ENCODE assay signal across 17 cellular contexts in genomic region chr2:64399521-64399920, GRCh38. TPM values are rescaled to one million over a fixed set of nuclear protein-coding genes. Genes with fewer than 3 reads are reported as not detected.
DNase-seq lines count a peak whose midpoint lies in the region; ATAC-seq and TF ChIP-seq lines count a peak whose summit lies in the region.
"Had no signal": no experiment of that assay in that cellular context is flagged by ENCODE, and none has a peak within 500 bp of the region (broad histone marks: within the 10 kb centered on the region; RNA-seq: fewer than 3 reads in every experiment).

No MANE protein-coding gene starts in this region.

- H3K36me3 ChIP-seq in IMR-90 (ENCODE audit: control insufficient read depth, insufficient read depth, low read length) (no peaks in the 10 kb centered on the region), parathyroid adenoma (ENCODE audit: control insufficient read depth, insufficient read depth, low read length) (no peaks in the 10 kb centered on the region)
- H3K36me3 ChIP-seq: BLaER1 had no signal

- H3K79me1 ChIP-seq in IMR-90 (ENCODE audit: low read depth in 1 of 2, low read length in 2 of 2) = no peaks in the 10 kb centered on the region

- H3K4me3 ChIP-seq in IMR-90 (ENCODE audit: insufficient read depth, low read depth, low read length) (no peak overlapping the region), parathyroid adenoma (ENCODE audit: low read depth, low read length) (no peak overlapping the region)
- H3K4me3 ChIP-seq: A549, BLaER1, GM12878 had no signal

- DNase-seq in IMR-90 (no peak), RWPE1 (ENCODE audit: low spot score) (no peak), nephron progenitor cell (no peak), NCI-H187 treated with DMSO at 0.1 percent for 48 hours (lab: John Stamatoyannopoulos, UW) (no peak)
- DNase-seq: AML-193; CD4-positive, CD25-positive, alpha-beta regulatory T cell; DMS79; HFFc6; KBM-7 had no signal

- H3K4me2 ChIP-seq in IMR-90 (ENCODE audit: low read depth, low read length) (no peak overlapping the region), parathyroid adenoma (ENCODE audit: low read length) (no peak overlapping the region)
- H3K4me2 ChIP-seq: BLaER1 had no signal

- H2AFZ ChIP-seq in IMR-90 (replicated peaks; ENCODE audit: low read length, poor library complexity) = peak overlapping the region; percentile 10
- peak overlapping the region; percentile 78 for H2AFZ ChIP-seq in parathyroid adenoma

- H3K9me3 Mint-ChIP-seq in nephron progenitor cell = no peaks in the 10 kb centered on the region
- H3K9me3 Mint-ChIP-seq: HFFc6 had no signal

- peaks cover 10% of the 10 kb centered on the region; the same call in 1 of the 2 replicates for H3K4me1 ChIP-seq in IMR-90 (ENCODE audit: control insufficient read depth, insufficient read depth, low read length)
- peaks cover 37% of the 10 kb centered on the region for H3K4me1 ChIP-seq in parathyroid adenoma

- H2BK20ac ChIP-seq in IMR-90 (ENCODE audit: low read depth, low read length) = no peak overlapping the region

- H3K18ac ChIP-seq in IMR-90 (ENCODE audit: low read depth, low read length) = no peak overlapping the region

- H3K4me1 Mint-ChIP-seq in nephron progenitor cell = peaks cover 64% of the 10 kb centered on the region
- H3K4me1 Mint-ChIP-seq: CD4-positive, CD25-positive, alpha-beta regulatory T cell had no signal

- H3K27ac ChIP-seq in IMR-90 (ENCODE audit: insufficient read depth, low read length) (no peak overlapping the region), RWPE1 (peak overlapping the region; percentile 48; the same call in 1 of the 2 replicates), parathyroid adenoma (no peak overlapping the region)
- H3K27ac ChIP-seq: BLaER1, HL-60 had no signal

- no peaks in the 10 kb centered on the region for H3K9me3 ChIP-seq in IMR-90 (ENCODE audit: control insufficient read depth, insufficient read depth, low read length)
- H3K9me3 ChIP-seq in parathyroid adenoma (ENCODE audit: control insufficient read depth, low read length) = no peaks in the 10 kb centered on the region
- H3K9me3 ChIP-seq: A549, BLaER1 had no signal

- TF ChIP-seq CTCF in IMR-90 (conservative IDR thresholded peaks at IDR 0.05; ENCODE audit: low read depth, low read length) (no peak), RWPE1 (conservative IDR thresholded peaks at IDR 0.05; ENCODE audit: low read depth) (no peak), nephron progenitor cell (IDR thresholded peaks at IDR 0.05) (no peak), parathyroid adenoma (IDR thresholded peaks at IDR 0.05) (no peak)

- no peak overlapping the region; the same call in 1 of the 2 replicates for H3K14ac ChIP-seq in IMR-90 (replicated peaks; ENCODE audit: low read depth, low read length)

- no peak overlapping the region for H2AK5ac ChIP-seq in IMR-90 (ENCODE audit: low read depth, low read length)

- POLR2A ChIA-PET in IMR-90 (lab: Charles Lee; ENCODE audit: unreplicated experiment) (no interaction called here), RWPE1 (lab: Yijun Ruan, JAX; ENCODE audit: low non-redundant PET) (no interaction called here)

- H3K79me2 ChIP-seq in parathyroid adenoma = no peaks in the 10 kb centered on the region

- peaks cover 9% of the 10 kb centered on the region for H3K27me3 ChIP-seq in IMR-90 (ENCODE audit: control insufficient read depth, insufficient read depth, low read length)
- no peaks in the 10 kb centered on the region for H3K27me3 ChIP-seq in parathyroid adenoma (ENCODE audit: control insufficient read depth, insufficient read depth, low read length)
- H3K27me3 ChIP-seq: BLaER1 had no signal

- H3K36me3 Mint-ChIP-seq in nephron progenitor cell (ENCODE audit: low read depth) = peaks cover 3% of the 10 kb centered on the region
- H3K36me3 Mint-ChIP-seq: CD4-positive, CD25-positive, alpha-beta regulatory T cell had no signal

- CTCF ChIA-PET in IMR-90 (lab: Yijun Ruan, JAX) = interaction anchor here (1.2 kb wide), 1 partner anchor 69 kb away, joined by 3 read pairs; no protein-coding TSS in a partner anchor
- CTCF ChIA-PET in RWPE1 (lab: Yijun Ruan, JAX) = interaction anchor here (2.2 kb wide), 1 partner anchor 69 kb away, joined by 8 read pairs; no protein-coding TSS in a partner anchor

- no peak overlapping the region for H2BK15ac ChIP-seq in IMR-90 (ENCODE audit: low read depth, low read length)

- dilution Hi-C loops in IMR-90 (cut with HindIII; ENCODE audit: low sequenced_read_pairs, unreplicated experiment) = no loop called here

- H3K9me1 ChIP-seq in IMR-90 (ENCODE audit: insufficient read depth, low read length) = no peaks in the 10 kb centered on the region

- H3K9ac ChIP-seq in IMR-90 (ENCODE audit: low read depth, low read length) (no peak overlapping the region), parathyroid adenoma (no peak overlapping the region)
- H3K9ac ChIP-seq: BLaER1 had no signal

- WGBS in IMR-90 (ENCODE audit: extremely low coverage in 2 of 2, insufficient read length in 1 of 2), 2 experiments = no CpG with 5 or more reads among the region's 2 CpGs

- no peak overlapping the region for H2BK120ac ChIP-seq in IMR-90 (ENCODE audit: low read depth, low read length)

- no peak overlapping the region for H2BK5ac ChIP-seq in IMR-90 (ENCODE audit: low read depth, low read length, poor library complexity, severe bottlenecking)

- no peaks in the 10 kb centered on the region for H4K20me1 ChIP-seq in IMR-90 (ENCODE audit: insufficient read depth, low read length)
- H4K20me1 ChIP-seq: BLaER1 had no signal

- H4K5ac ChIP-seq in IMR-90 (ENCODE audit: low read depth, low read length) = no peak overlapping the region

- H3K56ac ChIP-seq in IMR-90 (ENCODE audit: extremely low read depth, insufficient read depth, low read length) = no peak overlapping the region

- ATAC-seq in IMR-90 (ENCODE audit: low read depth) (no peak), GM18520 (IDR thresholded peaks at IDR 0.05; ENCODE audit: unreplicated experiment) (no peak), HG03469 (IDR thresholded peaks at IDR 0.05; ENCODE audit: unreplicated experiment) (no peak), GM21515 (IDR thresholded peaks at IDR 0.05; ENCODE audit: unreplicated experiment) (no peak)
- ATAC-seq: GM12878 had no signal

- intact Hi-C loops in IMR-90 (cut with micrococcal nuclease) = no loop called here

- peaks cover 9% of the 10 kb centered on the region for H3K27me3 Mint-ChIP-seq in nephron progenitor cell (ENCODE audit: low read depth, poor library complexity)

- TF ChIP-seq RAD21 in IMR-90 (IDR thresholded peaks at IDR 0.05; ENCODE audit: low read length) = no peak

- no peak overlapping the region for H4K91ac ChIP-seq in IMR-90 (ENCODE audit: insufficient read depth, low read depth, low read length)

- in situ Hi-C loops in IMR-90 (cut with MboI; ENCODE audit: low sequenced_read_pairs) = no loop called here

- peak overlapping the region; percentile 46 for H3K4me3 Mint-ChIP-seq in nephron progenitor cell
- H3K4me3 Mint-ChIP-seq: CD4-positive, CD25-positive, alpha-beta regulatory T cell; HFFc6 had no signal

- peak overlapping the region; percentile 73 for H3K27ac Mint-ChIP-seq in nephron progenitor cell
- H3K27ac Mint-ChIP-seq: HFFc6 had no signal

- no TSS peak for BruUV-seq in IMR-90 (replicated peaks; lab: Mats Ljungman, UMichigan)

- H2AK9ac ChIP-seq in IMR-90 (replicated peaks; ENCODE audit: low read depth, low read length, poor library complexity) = no peak overlapping the region

- no peak overlapping the region for H3K23ac ChIP-seq in IMR-90 (ENCODE audit: low read depth, low read length)

- H3K4ac ChIP-seq in IMR-90 (ENCODE audit: low read depth, low read length) = no peak overlapping the region

- H4K8ac ChIP-seq in IMR-90 (ENCODE audit: low read depth in 2 of 2, low read length in 2 of 2) = no peak overlapping the region

- no peak for TF ChIP-seq POLR2A in IMR-90 (IDR thresholded peaks at IDR 0.05; ENCODE audit: low read depth, low read length)

TF ChIP-seq in IMR-90, 13 proteins besides CTCF, POLR2A, EP300 and RAD21:
- TF ChIP-seq CEBPB (IDR thresholded peaks at IDR 0.05; ENCODE audit: low read depth, low read length) = no peak
TF ChIP-seq in IMR-90: peak in this region for 0.

RNA-seq across cellular contexts. Expression of gene LGALSL, which starts 54.4 kb away (rescaled TPM):
- total RNA-seq in IMR-90 (2012; rRNA removed) = 1.7 and 2.9 TPM in 2 replicates
- 0.86 and 1.1 TPM in 2 replicates for polyA plus RNA-seq in IMR-90 (2012; rRNA removed)
- polyA plus RNA-seq in IMR-90 (2012; cell fraction: cytosol; rRNA removed) = 0.84 and 1.1 TPM in 2 replicates
- polyA plus RNA-seq in IMR-90 (2012; cell fraction: nucleus; rRNA removed; ENCODE audit: low replicate concordance) = 0.20 and 0.62 TPM in 2 replicates
